ENCODE assay signal across 1 cellular context in genomic region chr6:15266423-15266996, GRCh38.
A peak's percentile ranks its signal among the peaks of the same experiment; 100 is the strongest.
TF ChIP-seq lines count a peak whose summit lies in the region.

No MANE protein-coding gene starts in this region.

TF ChIP-seq in HepG2, 621 proteins besides CTCF, POLR2A, EP300 and RAD21 (continued from another document and continues in another):
- TF ChIP-seq PBX2 (CRISPR knock-in tag; IDR thresholded peaks at IDR 0.05) = no peak
- no peak for TF ChIP-seq ZFP41 (CRISPR knock-in tag; IDR thresholded peaks at IDR 0.05; ENCODE audit: borderline replicate concordance)
- TF ChIP-seq REXO4 (CRISPR knock-in tag; IDR thresholded peaks at IDR 0.05; ENCODE audit: borderline replicate concordance) = no peak
- TF ChIP-seq SRSF9 (IDR thresholded peaks at IDR 0.05; ENCODE audit: borderline replicate concordance, insufficient read depth, low read depth, low read length, poor library complexity, severe bottlenecking) = no peak
- no peak for TF ChIP-seq ZNF33A (CRISPR knock-in tag; IDR thresholded peaks at IDR 0.05; ENCODE audit: borderline replicate concordance)
- no peak for TF ChIP-seq HNRNPUL1 (IDR thresholded peaks at IDR 0.05; ENCODE audit: low read depth, low read length)
- no peak for TF ChIP-seq ZNF652 (CRISPR knock-in tag; IDR thresholded peaks at IDR 0.05; ENCODE audit: borderline replicate concordance, low read depth)
- TF ChIP-seq GABPA (IDR thresholded peaks at IDR 0.05; ENCODE audit: low read depth, low read length) = 0 out of 2 replicates have a peak, but pooled peaks have one; percentile 14
- peak; percentile 69 for TF ChIP-seq GABPA (CRISPR knock-in tag; IDR thresholded peaks at IDR 0.05; ENCODE audit: low read depth)
- TF ChIP-seq DMAP1 (CRISPR knock-in tag; IDR thresholded peaks at IDR 0.05) = no peak
- TF ChIP-seq TIGD3 (CRISPR knock-in tag; IDR thresholded peaks at IDR 0.05; ENCODE audit: borderline replicate concordance) = no peak
- TF ChIP-seq ZZZ3 (CRISPR knock-in tag; IDR thresholded peaks at IDR 0.05; ENCODE audit: borderline replicate concordance) = no peak
- no peak for TF ChIP-seq SNAI1 (CRISPR knock-in tag; IDR thresholded peaks at IDR 0.05; ENCODE audit: borderline replicate concordance)
- peak; percentile 55; the same call in 1 of the 2 replicates for TF ChIP-seq PHF21A (CRISPR knock-in tag; IDR thresholded peaks at IDR 0.05)
- no peak for TF ChIP-seq ZNF468 (CRISPR knock-in tag; IDR thresholded peaks at IDR 0.05)
- TF ChIP-seq SUZ12 (IDR thresholded peaks at IDR 0.05; ENCODE audit: low read depth, low read length) = no peak
- no peak for TF ChIP-seq MAFF (IDR thresholded peaks at IDR 0.05; ENCODE audit: low read depth, low read length)
- no peak for TF ChIP-seq ATAD3A (CRISPR knock-in tag; IDR thresholded peaks at IDR 0.05)
- 0 out of 2 replicates have a peak, but pooled peaks have one; percentile 23 for TF ChIP-seq GATAD1 (CRISPR knock-in tag; IDR thresholded peaks at IDR 0.05)
- TF ChIP-seq ZBTB44 (CRISPR knock-in tag; IDR thresholded peaks at IDR 0.05) = no peak
- no peak for TF ChIP-seq KLF12 (CRISPR knock-in tag; IDR thresholded peaks at IDR 0.05; ENCODE audit: borderline replicate concordance)
- no peak for TF ChIP-seq ZNF724P (CRISPR knock-in tag; IDR thresholded peaks at IDR 0.05; ENCODE audit: borderline replicate concordance)
- TF ChIP-seq MIER3 (CRISPR knock-in tag; IDR thresholded peaks at IDR 0.05; ENCODE audit: borderline replicate concordance) = no peak; the same call in 1 of the 2 replicates
- TF ChIP-seq MAF1 (CRISPR knock-in tag; IDR thresholded peaks at IDR 0.05; ENCODE audit: borderline replicate concordance) = no peak
- 0 out of 2 replicates have a peak, but pooled peaks have one; percentile 19 for TF ChIP-seq ZFX (CRISPR knock-in tag; IDR thresholded peaks at IDR 0.05; ENCODE audit: low read depth)
- peak; percentile 93 for TF ChIP-seq TFAP4 (IDR thresholded peaks at IDR 0.05; ENCODE audit: borderline replicate concordance, low read depth)
- TF ChIP-seq FOXP4 (CRISPR knock-in tag; IDR thresholded peaks at IDR 0.05) = peak; percentile 65; the same call in 1 of the 2 replicates
- TF ChIP-seq, protein P1, sequence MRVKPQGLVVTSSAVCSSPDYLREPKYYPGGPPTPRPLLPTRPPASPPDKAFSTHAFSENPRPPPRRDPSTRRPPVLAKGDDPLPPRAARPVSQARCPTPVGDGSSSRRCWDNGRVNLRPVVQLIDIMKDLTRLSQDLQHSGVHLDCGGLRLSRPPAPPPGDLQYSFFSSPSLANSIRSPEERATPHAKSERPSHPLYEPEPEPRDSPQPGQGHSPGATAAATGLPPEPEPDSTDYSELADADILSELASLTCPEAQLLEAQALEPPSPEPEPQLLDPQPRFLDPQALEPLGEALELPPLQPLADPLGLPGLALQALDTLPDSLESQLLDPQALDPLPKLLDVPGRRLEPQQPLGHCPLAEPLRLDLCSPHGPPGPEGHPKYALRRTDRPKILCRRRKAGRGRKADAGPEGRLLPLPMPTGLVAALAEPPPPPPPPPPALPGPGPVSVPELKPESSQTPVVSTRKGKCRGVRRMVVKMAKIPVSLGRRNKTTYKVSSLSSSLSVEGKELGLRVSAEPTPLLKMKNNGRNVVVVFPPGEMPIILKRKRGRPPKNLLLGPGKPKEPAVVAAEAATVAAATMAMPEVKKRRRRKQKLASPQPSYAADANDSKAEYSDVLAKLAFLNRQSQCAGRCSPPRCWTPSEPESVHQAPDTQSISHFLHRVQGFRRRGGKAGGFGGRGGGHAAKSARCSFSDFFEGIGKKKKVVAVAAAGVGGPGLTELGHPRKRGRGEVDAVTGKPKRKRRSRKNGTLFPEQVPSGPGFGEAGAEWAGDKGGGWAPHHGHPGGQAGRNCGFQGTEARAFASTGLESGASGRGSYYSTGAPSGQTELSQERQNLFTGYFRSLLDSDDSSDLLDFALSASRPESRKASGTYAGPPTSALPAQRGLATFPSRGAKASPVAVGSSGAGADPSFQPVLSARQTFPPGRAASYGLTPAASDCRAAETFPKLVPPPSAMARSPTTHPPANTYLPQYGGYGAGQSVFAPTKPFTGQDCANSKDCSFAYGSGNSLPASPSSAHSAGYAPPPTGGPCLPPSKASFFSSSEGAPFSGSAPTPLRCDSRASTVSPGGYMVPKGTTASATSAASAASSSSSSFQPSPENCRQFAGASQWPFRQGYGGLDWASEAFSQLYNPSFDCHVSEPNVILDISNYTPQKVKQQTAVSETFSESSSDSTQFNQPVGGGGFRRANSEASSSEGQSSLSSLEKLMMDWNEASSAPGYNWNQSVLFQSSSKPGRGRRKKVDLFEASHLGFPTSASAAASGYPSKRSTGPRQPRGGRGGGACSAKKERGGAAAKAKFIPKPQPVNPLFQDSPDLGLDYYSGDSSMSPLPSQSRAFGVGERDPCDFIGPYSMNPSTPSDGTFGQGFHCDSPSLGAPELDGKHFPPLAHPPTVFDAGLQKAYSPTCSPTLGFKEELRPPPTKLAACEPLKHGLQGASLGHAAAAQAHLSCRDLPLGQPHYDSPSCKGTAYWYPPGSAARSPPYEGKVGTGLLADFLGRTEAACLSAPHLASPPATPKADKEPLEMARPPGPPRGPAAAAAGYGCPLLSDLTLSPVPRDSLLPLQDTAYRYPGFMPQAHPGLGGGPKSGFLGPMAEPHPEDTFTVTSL (CRISPR knock-in tag; IDR thresholded peaks at IDR 0.05; ENCODE audit: borderline replicate concordance) = peak; percentile 72; the same call in 1 of the 2 replicates
- TF ChIP-seq ZNF296 (CRISPR knock-in tag; conservative IDR thresholded peaks at IDR 0.05) = no peak
- no peak for TF ChIP-seq ONECUT2 (CRISPR knock-in tag; IDR thresholded peaks at IDR 0.05)
- no peak for TF ChIP-seq CAMTA2 (CRISPR knock-in tag; IDR thresholded peaks at IDR 0.05; ENCODE audit: borderline replicate concordance)
- no peak for TF ChIP-seq RNF2 (conservative IDR thresholded peaks at IDR 0.05; ENCODE audit: low read depth)
- TF ChIP-seq CENPT (CRISPR knock-in tag; IDR thresholded peaks at IDR 0.05; ENCODE audit: low read depth) = no peak
- no peak for TF ChIP-seq SOX13 (IDR thresholded peaks at IDR 0.05)
- peak in 1 of 2 experiments; percentile 61; a peak in 2 of 4 replicates for TF ChIP-seq SOX13 (CRISPR knock-in tag; conservative IDR thresholded peaks at IDR 0.05 in 1 of 2, IDR thresholded peaks at IDR 0.05 in 1 of 2)
- no peak for TF ChIP-seq DPF2 (CRISPR knock-in tag; IDR thresholded peaks at IDR 0.05; ENCODE audit: borderline replicate concordance, low read depth)
- no peak for TF ChIP-seq TEAD3 (CRISPR knock-in tag; optimal IDR thresholded peaks at IDR 0.05; ENCODE audit: borderline replicate concordance)
- no peak for TF ChIP-seq ZNF879 (CRISPR knock-in tag; IDR thresholded peaks at IDR 0.05)
- TF ChIP-seq, protein P2, sequence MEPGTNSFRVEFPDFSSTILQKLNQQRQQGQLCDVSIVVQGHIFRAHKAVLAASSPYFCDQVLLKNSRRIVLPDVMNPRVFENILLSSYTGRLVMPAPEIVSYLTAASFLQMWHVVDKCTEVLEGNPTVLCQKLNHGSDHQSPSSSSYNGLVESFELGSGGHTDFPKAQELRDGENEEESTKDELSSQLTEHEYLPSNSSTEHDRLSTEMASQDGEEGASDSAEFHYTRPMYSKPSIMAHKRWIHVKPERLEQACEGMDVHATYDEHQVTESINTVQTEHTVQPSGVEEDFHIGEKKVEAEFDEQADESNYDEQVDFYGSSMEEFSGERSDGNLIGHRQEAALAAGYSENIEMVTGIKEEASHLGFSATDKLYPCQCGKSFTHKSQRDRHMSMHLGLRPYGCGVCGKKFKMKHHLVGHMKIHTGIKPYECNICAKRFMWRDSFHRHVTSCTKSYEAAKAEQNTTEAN (CRISPR knock-in tag; conservative IDR thresholded peaks at IDR 0.05) = no peak
- no peak for TF ChIP-seq STAG1 (CRISPR knock-in tag; IDR thresholded peaks at IDR 0.05)
- TF ChIP-seq TEF (CRISPR knock-in tag; IDR thresholded peaks at IDR 0.05) = no peak
- TF ChIP-seq KLF11 (CRISPR knock-in tag; IDR thresholded peaks at IDR 0.05) = no peak
- no peak for TF ChIP-seq U2AF2 (IDR thresholded peaks at IDR 0.05; ENCODE audit: low read depth, low read length)
- TF ChIP-seq ZNF160 (CRISPR knock-in tag; IDR thresholded peaks at IDR 0.05) = no peak
- TF ChIP-seq ZNF441 (CRISPR knock-in tag; IDR thresholded peaks at IDR 0.05; ENCODE audit: borderline replicate concordance) = peak; percentile 62; the same call in 1 of the 2 replicates
- TF ChIP-seq, protein P3, sequence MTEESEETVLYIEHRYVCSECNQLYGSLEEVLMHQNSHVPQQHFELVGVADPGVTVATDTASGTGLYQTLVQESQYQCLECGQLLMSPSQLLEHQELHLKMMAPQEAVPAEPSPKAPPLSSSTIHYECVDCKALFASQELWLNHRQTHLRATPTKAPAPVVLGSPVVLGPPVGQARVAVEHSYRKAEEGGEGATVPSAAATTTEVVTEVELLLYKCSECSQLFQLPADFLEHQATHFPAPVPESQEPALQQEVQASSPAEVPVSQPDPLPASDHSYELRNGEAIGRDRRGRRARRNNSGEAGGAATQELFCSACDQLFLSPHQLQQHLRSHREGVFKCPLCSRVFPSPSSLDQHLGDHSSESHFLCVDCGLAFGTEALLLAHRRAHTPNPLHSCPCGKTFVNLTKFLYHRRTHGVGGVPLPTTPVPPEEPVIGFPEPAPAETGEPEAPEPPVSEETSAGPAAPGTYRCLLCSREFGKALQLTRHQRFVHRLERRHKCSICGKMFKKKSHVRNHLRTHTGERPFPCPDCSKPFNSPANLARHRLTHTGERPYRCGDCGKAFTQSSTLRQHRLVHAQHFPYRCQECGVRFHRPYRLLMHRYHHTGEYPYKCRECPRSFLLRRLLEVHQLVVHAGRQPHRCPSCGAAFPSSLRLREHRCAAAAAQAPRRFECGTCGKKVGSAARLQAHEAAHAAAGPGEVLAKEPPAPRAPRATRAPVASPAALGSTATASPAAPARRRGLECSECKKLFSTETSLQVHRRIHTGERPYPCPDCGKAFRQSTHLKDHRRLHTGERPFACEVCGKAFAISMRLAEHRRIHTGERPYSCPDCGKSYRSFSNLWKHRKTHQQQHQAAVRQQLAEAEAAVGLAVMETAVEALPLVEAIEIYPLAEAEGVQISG (CRISPR knock-in tag; IDR thresholded peaks at IDR 0.05) = no peak; the same call in 1 of the 2 replicates
- no peak for TF ChIP-seq CREBL2 (CRISPR knock-in tag; IDR thresholded peaks at IDR 0.05; ENCODE audit: borderline replicate concordance)
- no peak for TF ChIP-seq SALL2 (CRISPR knock-in tag; IDR thresholded peaks at IDR 0.05)
- TF ChIP-seq TMF1 (CRISPR knock-in tag; IDR thresholded peaks at IDR 0.05; ENCODE audit: low read depth) = no peak
